ENCODE assay signal across 25 cellular contexts in the genomic region with DNA sequence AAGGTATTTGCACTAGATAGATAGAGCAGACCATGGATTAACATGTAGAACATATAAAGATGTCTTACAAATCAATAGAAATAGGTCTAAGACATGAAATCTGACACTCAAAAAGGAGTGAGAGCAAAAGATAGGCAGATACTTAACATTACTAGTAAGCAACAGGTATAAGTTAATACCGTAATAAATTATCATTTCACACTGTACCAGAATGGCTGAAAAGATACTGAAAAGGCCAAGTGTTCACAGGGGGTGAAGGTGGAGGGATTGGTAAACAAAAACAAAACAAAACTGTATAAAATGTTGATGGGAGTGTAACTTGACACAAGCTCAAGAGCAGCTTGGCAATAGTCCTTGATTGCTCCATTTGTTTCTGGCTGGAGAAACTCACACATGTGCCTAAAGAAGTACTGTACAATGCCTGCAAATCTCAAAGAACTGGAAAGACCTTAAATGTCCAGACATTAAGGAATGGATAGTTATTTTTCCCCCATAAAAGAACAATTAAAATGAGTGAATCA. TPM values are rescaled to one million over a fixed set of nuclear protein-coding genes. Genes with fewer than 3 reads are reported as not detected.
DNase-seq lines count a peak whose midpoint lies in the region; ATAC-seq, FAIRE-seq and TF ChIP-seq lines count a peak whose summit lies in the region.
"Had no signal": no experiment of that assay in that cellular context is flagged by ENCODE, and none has a peak within 500 bp of the region (broad histone marks: within the 10 kb centered on the region; RNA-seq: fewer than 3 reads in every experiment).

No MANE protein-coding gene starts in this region.

- peak; percentile 7 for DNase-seq in NCI-H2107 treated with DMSO at 0.1 percent for 48 hours (lab: John Stamatoyannopoulos, UW; ENCODE audit: unreplicated experiment)
- no peak for DNase-seq in NCI-H2107 (lab: John Stamatoyannopoulos, UW)
- DNase-seq in GM06990 (ENCODE audit: extremely low read depth, insufficient read length), result no peak
- no peak for DNase-seq in astrocyte (ENCODE audit: low read depth)
- no peak for DNase-seq in naive thymus-derived CD4-positive, alpha-beta T cell
- no peak for DNase-seq in AG20443 (ENCODE audit: low spot score)
- no peak for DNase-seq in hypothalamus (lab: John Stamatoyannopoulos, UW)
- no peak for DNase-seq in activated CD8-positive, alpha-beta memory T cell treated with anti-CD3 and anti-CD28 coated beads for 24 hours
- DNase-seq: 8988T; activated CD4-positive, CD25-positive, alpha-beta regulatory T cell; activated naive CD8-positive, alpha-beta T cell treated with anti-CD3 and anti-CD28 coated beads, Interleukin-2, amount 50 U/mL, for 24 hours; GOT3; Karpas-422; NCI-H1105; NCI-H2081 treated with DMSO at 0.1 percent for 48 hours; NCI-H774 had no signal

- H2AFZ ChIP-seq in astrocyte (ENCODE audit: low read depth, low read length), result no peak overlapping the region

- CTCF ChIA-PET in naive thymus-derived CD4-positive, alpha-beta T cell (lab: Charles Lee), result no interaction called here

- H3K79me2 ChIP-seq in astrocyte (ENCODE audit: insufficient read depth, low read length), result peaks cover 30% of the 10 kb centered on the region

- POLR2A ChIA-PET in naive thymus-derived CD4-positive, alpha-beta T cell (lab: Charles Lee), result no interaction called here

- H3K4me1 ChIP-seq in astrocyte (ENCODE audit: insufficient read depth, low read length), result peaks cover 14% of the 10 kb centered on the region
- H3K4me1 ChIP-seq in naive thymus-derived CD4-positive, alpha-beta T cell (ENCODE audit: control insufficient read depth in 2 of 2, insufficient read depth in 2 of 2, low read length in 2 of 2), result peaks cover 12 to 36% of the 10 kb centered on the region in 2 donors

- peaks cover 2% of the 10 kb centered on the region for H3K9me3 Mint-ChIP-seq in astrocyte (ENCODE audit: unreplicated experiment)
- peaks cover 0 to 3% (median 0%) of the 10 kb centered on the region in 11 donors for H3K9me3 Mint-ChIP-seq in naive thymus-derived CD4-positive, alpha-beta T cell
- H3K9me3 Mint-ChIP-seq: activated naive CD8-positive, alpha-beta T cell treated with anti-CD3 and anti-CD28 coated beads, Interleukin-2, amount 50 U/mL, for 24 hours; activated T-helper 1 cell treated with anti-CD3 and anti-CD28 coated beads, Interleukin-12 subunit alpha, Interleukin-12 subunit beta, Interleukin-2, Interleukin-4 antibody, amounts not matched to agents 30 ng/mL and 10 ng/mL and 1 ng/mL, durations not matched to agents 14 hours and 24 hours and 36 hours; dendritic cell treated with granulocyte-macrophage colony-stimulating factor and Interleukin-4, amounts not matched to agents 40 ng/mL and 50 ng/mL, for 4 days; T-helper 2 cell treated with Interferon-gamma antibody and Interleukin-4, amounts not matched to agents 5 μg/mL and 100 μg/mL, for 36 hours had no signal

- H3K4me1 Mint-ChIP-seq in astrocyte (ENCODE audit: low read depth, unreplicated experiment), result peaks cover 10% of the 10 kb centered on the region
- H3K4me1 Mint-ChIP-seq in naive thymus-derived CD4-positive, alpha-beta T cell, result peaks cover 33 to 77% (median 65%) of the 10 kb centered on the region in 7 donors

- H4K20me1 ChIP-seq in astrocyte (ENCODE audit: insufficient read depth, low read length), result peaks cover 11% of the 10 kb centered on the region

- H3K9ac ChIP-seq in astrocyte (ENCODE audit: low read length), result no peak overlapping the region

- H3K27me3 Mint-ChIP-seq in astrocyte (ENCODE audit: low read depth, unreplicated experiment), result no peaks in the 10 kb centered on the region
- no peaks in the 10 kb centered on the region for H3K27me3 Mint-ChIP-seq in naive thymus-derived CD4-positive, alpha-beta T cell
- H3K27me3 Mint-ChIP-seq: activated naive CD8-positive, alpha-beta T cell treated with anti-CD3 and anti-CD28 coated beads, Interleukin-2, amount 50 U/mL, for 24 hours; dendritic cell treated with granulocyte-macrophage colony-stimulating factor and Interleukin-4, amounts not matched to agents 40 ng/mL and 50 ng/mL, for 4 days had no signal

- H3K4me2 ChIP-seq in astrocyte (ENCODE audit: low read length), result no peak overlapping the region

- ATAC-seq in naive thymus-derived CD4-positive, alpha-beta T cell, result no peak
- ATAC-seq: activated naive CD8-positive, alpha-beta T cell treated with anti-CD3 and anti-CD28 coated beads, Interleukin-2, amount 50 U/mL, for 24 hours; Panc1 had no signal

- H3K4me3 Mint-ChIP-seq in astrocyte (ENCODE audit: unreplicated experiment), result no peak overlapping the region
- peak overlapping the region in 6 of 10 donors; percentile 2 to 96 (median 69) for H3K4me3 Mint-ChIP-seq in naive thymus-derived CD4-positive, alpha-beta T cell
- H3K4me3 Mint-ChIP-seq: dendritic cell treated with granulocyte-macrophage colony-stimulating factor and Interleukin-4, amounts not matched to agents 40 ng/mL and 50 ng/mL, for 4 days had no signal

- intact Hi-C loops in naive thymus-derived CD4-positive, alpha-beta T cell (cut with micrococcal nuclease), result loop anchor here in 1 of 2 donors (10.0 kb wide), 1 partner anchor 381 kb away; a partner anchor contains a TSS

- no peak overlapping the region for H3K27ac ChIP-seq in astrocyte (ENCODE audit: low read depth, low read length)
- H3K27ac ChIP-seq in naive thymus-derived CD4-positive, alpha-beta T cell (ENCODE audit: low read depth, low read length), result no peak overlapping the region
- H3K27ac ChIP-seq: breast epithelium, C4-2B, neutrophil, SJSA1 had no signal

- no peak overlapping the region for H3K27ac Mint-ChIP-seq in astrocyte (ENCODE audit: unreplicated experiment)
- H3K27ac Mint-ChIP-seq in naive thymus-derived CD4-positive, alpha-beta T cell, result peak overlapping the region in 3 of 9 donors; percentile 1 to 52 (median 44)
- H3K27ac Mint-ChIP-seq: activated naive CD8-positive, alpha-beta T cell treated with anti-CD3 and anti-CD28 coated beads, Interleukin-2, amount 50 U/mL, for 24 hours; activated T-helper 1 cell treated with anti-CD3 and anti-CD28 coated beads, Interleukin-12 subunit alpha, Interleukin-12 subunit beta, Interleukin-2, Interleukin-4 antibody, amounts not matched to agents 30 ng/mL and 10 ng/mL and 1 ng/mL, durations not matched to agents 14 hours and 24 hours and 36 hours; dendritic cell treated with granulocyte-macrophage colony-stimulating factor and Interleukin-4, amounts not matched to agents 40 ng/mL and 50 ng/mL, for 4 days; T-helper 2 cell treated with Interferon-gamma antibody and Interleukin-4, amounts not matched to agents 5 μg/mL and 100 μg/mL, for 36 hours had no signal

- H3K27me3 ChIP-seq in GM06990 (replicated peaks; ENCODE audit: control insufficient read depth, insufficient read depth, low read length) (no peaks in the 10 kb centered on the region), astrocyte (ENCODE audit: insufficient read depth, low read length) (no peaks in the 10 kb centered on the region)
- H3K27me3 ChIP-seq in naive thymus-derived CD4-positive, alpha-beta T cell (ENCODE audit: control insufficient read depth in 2 of 2, insufficient read depth in 2 of 2, low read length in 2 of 2), result no peaks in the 10 kb centered on the region
- H3K27me3 ChIP-seq: breast epithelium, SJSA1 had no signal

- peak overlapping the region; percentile 0 for H3K4me3 ChIP-seq in GM06990 (replicated peaks; ENCODE audit: low read depth, low read length)
- H3K4me3 ChIP-seq in astrocyte (ENCODE audit: insufficient read depth, low read depth, low read length), result no peak overlapping the region
- H3K4me3 ChIP-seq in naive thymus-derived CD4-positive, alpha-beta T cell (ENCODE audit: low read length), result no peak overlapping the region
- H3K4me3 ChIP-seq: breast epithelium, SJSA1 had no signal

- no peaks in the 10 kb centered on the region for H3K36me3 ChIP-seq in GM06990 (ENCODE audit: control insufficient read depth, insufficient read depth, low read length)
- H3K36me3 ChIP-seq in astrocyte (ENCODE audit: insufficient read depth, low read length), result no peaks in the 10 kb centered on the region
- no peaks in the 10 kb centered on the region for H3K36me3 ChIP-seq in naive thymus-derived CD4-positive, alpha-beta T cell (ENCODE audit: control insufficient read depth in 2 of 3, insufficient read depth in 3 of 3, low read length in 3 of 3)
- H3K36me3 ChIP-seq: breast epithelium, neutrophil had no signal

- no peak for TF ChIP-seq CTCF in GM06990 (IDR thresholded peaks at IDR 0.05; ENCODE audit: insufficient read depth, low read length, poor library complexity, severe bottlenecking)
- TF ChIP-seq CTCF in astrocyte (IDR thresholded peaks at IDR 0.05; ENCODE audit: insufficient read depth, low read depth, low read length), result no peak

- H3K36me3 Mint-ChIP-seq in astrocyte (ENCODE audit: low read depth, unreplicated experiment), result no peaks in the 10 kb centered on the region
- H3K36me3 Mint-ChIP-seq in naive thymus-derived CD4-positive, alpha-beta T cell, result peaks cover 0 to 12% (median 3%) of the 10 kb centered on the region in 5 donors

- no peaks in the 10 kb centered on the region for H3K9me3 ChIP-seq in astrocyte (ENCODE audit: insufficient read depth, low read depth, low read length)
- no peaks in the 10 kb centered on the region for H3K9me3 ChIP-seq in naive thymus-derived CD4-positive, alpha-beta T cell (ENCODE audit: control insufficient read depth in 2 of 3, low read length in 3 of 3)
- H3K9me3 ChIP-seq: breast epithelium, neutrophil, SJSA1 had no signal

- peak; percentile 5 for FAIRE-seq in astrocyte (lab: Jason Lieb, UNC)
- FAIRE-seq: frontal cortex had no signal

RNA-seq across cellular contexts. Expression of a gene that starts 3.5 kb away (rescaled TPM):
- 8.2 and 8.3 TPM in 2 replicates for total RNA-seq in astrocyte
- total RNA-seq in naive thymus-derived CD4-positive, alpha-beta T cell, result 10 to 100 TPM; 11.0 to 39.2 (median 18.5) TPM
- 10 to 100 TPM; 26.9 to 31.9 TPM for polyA plus RNA-seq in naive thymus-derived CD4-positive, alpha-beta T cell
